Comparison of ENCODE assay signal across 8 cellular contexts in the genomic region with DNA sequence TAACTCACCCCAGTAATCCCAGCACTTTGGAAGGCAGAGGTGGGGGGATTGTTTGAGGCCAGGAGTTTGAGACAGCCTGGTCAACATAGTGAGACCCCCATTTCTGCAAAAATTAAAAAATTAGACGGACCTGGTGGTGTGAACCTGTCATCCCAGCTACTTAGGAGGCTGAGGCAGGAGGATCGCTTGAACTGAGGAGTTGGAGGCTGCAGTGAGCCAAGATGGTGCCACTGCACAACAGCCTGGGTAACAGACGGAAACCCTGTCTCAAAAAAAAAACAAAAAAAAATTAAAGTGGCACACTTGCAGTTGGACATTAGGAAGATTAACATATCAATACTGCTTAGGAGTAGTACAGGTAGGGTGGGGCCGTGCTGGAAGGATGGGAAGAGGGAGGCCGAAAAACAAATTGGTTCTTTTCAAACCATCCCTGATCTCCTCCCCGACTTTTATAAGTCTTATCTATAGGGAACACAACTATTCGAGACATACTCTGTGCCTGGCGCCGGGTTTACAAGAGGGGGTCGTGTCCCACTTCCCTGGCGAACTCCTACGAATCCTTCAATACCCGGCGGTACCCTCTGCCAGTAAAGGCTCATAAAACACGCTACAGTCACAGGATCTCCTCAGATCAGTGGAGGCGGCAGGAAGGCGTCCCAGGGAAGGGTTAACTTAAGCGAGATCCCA. TPM values are rescaled to one million over a fixed set of nuclear protein-coding genes. Genes with fewer than 3 reads are reported as not detected.
DNase-seq lines count a peak whose midpoint lies in the region; TF ChIP-seq lines count a peak whose summit lies in the region.

No MANE protein-coding gene starts in this region.

- intact Hi-C loops in prostate gland (cut with DNase I) = no loop called here

- H3K27ac ChIP-seq in SJCRH30 (peak overlapping the region; percentile 92), esophagus (ENCODE audit: low read depth in 2 of 2, low read length in 1 of 2) (peak overlapping the region; percentile 88 to 91), prostate gland (peak overlapping the region; percentile 78 to 86)

- WGBS in esophagus, 2 donors = 19 to 20% methylated on average over 18 of the region's 18 CpGs
- 19% methylated on average over 18 of the region's 18 CpGs for WGBS in prostate gland

- H3K4me3 ChIP-seq in GM06990 (replicated peaks; ENCODE audit: low read depth, low read length) = peak overlapping the region; percentile 92
- peak overlapping the region; percentile 80 for H3K4me3 ChIP-seq in SJCRH30
- H3K4me3 ChIP-seq in esophagus (ENCODE audit: low read depth in 1 of 2, low read length in 2 of 2) = peak overlapping the region; percentile 86 to 89
- peak overlapping the region; percentile 56 to 73 for H3K4me3 ChIP-seq in prostate gland

- DNase-seq in GM06990 (ENCODE audit: extremely low read depth, insufficient read length) (no peak), SJCRH30 (no peak), prostate gland (ENCODE audit: low spot score) (no peak), GOT3 (lab: John Stamatoyannopoulos, UW) (no peak), NCI-H1092 (lab: John Stamatoyannopoulos, UW) (no peak), NCI-H1694 (lab: John Stamatoyannopoulos, UW) (no peak), DMS114 treated with DMSO at 0.1 percent for 48 hours (lab: John Stamatoyannopoulos, UW; ENCODE audit: unreplicated experiment) (no peak)

- TF ChIP-seq CTCF in GM06990 (IDR thresholded peaks at IDR 0.05; ENCODE audit: insufficient read depth, low read length, poor library complexity, severe bottlenecking) (no peak), prostate gland (IDR thresholded peaks at IDR 0.05) (no peak)

- H3K4me1 ChIP-seq in SJCRH30 (no peaks in the 10 kb centered on the region), esophagus (ENCODE audit: control insufficient read depth in 2 of 2, insufficient read depth in 2 of 2, low read length in 1 of 2) (no peaks in the 10 kb centered on the region), prostate gland (replicated peaks) (peaks cover 6% of the 10 kb centered on the region)

- no peak for TF ChIP-seq POLR2A in prostate gland (IDR thresholded peaks at IDR 0.05)

- H3K36me3 ChIP-seq in GM06990 (ENCODE audit: control insufficient read depth, insufficient read depth, low read length) (peaks cover 3% of the 10 kb centered on the region), SJCRH30 (peaks cover 3% of the 10 kb centered on the region; the same call in 1 of the 2 replicates), esophagus (ENCODE audit: control insufficient read depth in 2 of 2, insufficient read depth in 2 of 2, low read length in 1 of 2) (peaks cover 0 to 6% of the 10 kb centered on the region in 2 donors), prostate gland (no peaks in the 10 kb centered on the region)

- H3K27me3 ChIP-seq in GM06990 (replicated peaks; ENCODE audit: control insufficient read depth, insufficient read depth, low read length) = no peaks in the 10 kb centered on the region
- H3K27me3 ChIP-seq in SJCRH30 = no peaks in the 10 kb centered on the region
- H3K27me3 ChIP-seq in esophagus (ENCODE audit: control insufficient read depth in 1 of 2, insufficient read depth in 2 of 2, low read length in 2 of 2) = no peaks in the 10 kb centered on the region
- H3K27me3 ChIP-seq in prostate gland (replicated peaks; ENCODE audit: insufficient read depth) = no peaks in the 10 kb centered on the region

- H3K9me3 ChIP-seq in SJCRH30 (replicated peaks) = no peaks in the 10 kb centered on the region
- H3K9me3 ChIP-seq in esophagus (ENCODE audit: control insufficient read depth in 2 of 2, insufficient read depth in 1 of 2, low read depth in 1 of 2, low read length in 1 of 2) = no peaks in the 10 kb centered on the region
- H3K9me3 ChIP-seq in prostate gland = no peaks in the 10 kb centered on the region

RNA-seq across cellular contexts. Expression of a gene that starts 0.6 kb away (rescaled TPM):
- 42.2 and 47.8 TPM in 2 replicates for total RNA-seq in SJCRH30 (2014; rRNA removed; shearing (Covaris generic))
- polyA plus RNA-seq in esophagus = 10 to 100 TPM; 23.3 to 29.6 TPM
- 10 to 100 TPM; 68.3 to 79.8 TPM for total RNA-seq in prostate gland

RNA-seq across cellular contexts. Expression of a gene that starts 0.9 kb away (rescaled TPM):
- total RNA-seq in SJCRH30 (2014; rRNA removed; shearing (Covaris generic)) = 13.2 and 13.7 TPM in 2 replicates
- polyA plus RNA-seq in esophagus = 1 to 10 TPM; 5.5 to 5.8 TPM
- 10 to 100 TPM in 1 of 2 donors, 1 to 10 TPM in 1; 1.6 to 16.1 TPM for total RNA-seq in prostate gland

RNA-seq across cellular contexts. Expression of a gene that starts 8.2 kb away (rescaled TPM):
- 1.4 and 1.6 TPM in 2 replicates for total RNA-seq in SJCRH30 (2014; rRNA removed; shearing (Covaris generic))
- polyA plus RNA-seq in esophagus = 1 to 10 TPM; 2.7 to 3.7 TPM
- total RNA-seq in prostate gland = 1 to 10 TPM; 4.4 to 6.1 TPM

RNA-seq across cellular contexts. Expression of a gene that starts 17.1 kb away (rescaled TPM):
- 9.9 and 13.9 TPM in 2 replicates for total RNA-seq in SJCRH30 (2014; rRNA removed; shearing (Covaris generic))
- 10 to 100 TPM; 17.3 to 19.3 TPM for polyA plus RNA-seq in esophagus
- 10 to 100 TPM; 18.0 to 27.2 TPM for total RNA-seq in prostate gland

RNA-seq across cellular contexts. Expression of a gene that starts 17.3 kb away (rescaled TPM):
- total RNA-seq in SJCRH30 (2014; rRNA removed; shearing (Covaris generic)) = 332 and 353 TPM in 2 replicates
- 10 to 100 TPM; 46.4 to 66.8 TPM for polyA plus RNA-seq in esophagus
- total RNA-seq in prostate gland = 10 to 100 TPM; 47.5 to 68.7 TPM
